ENCODE assay signal across 25 cellular contexts in the genomic region with DNA sequence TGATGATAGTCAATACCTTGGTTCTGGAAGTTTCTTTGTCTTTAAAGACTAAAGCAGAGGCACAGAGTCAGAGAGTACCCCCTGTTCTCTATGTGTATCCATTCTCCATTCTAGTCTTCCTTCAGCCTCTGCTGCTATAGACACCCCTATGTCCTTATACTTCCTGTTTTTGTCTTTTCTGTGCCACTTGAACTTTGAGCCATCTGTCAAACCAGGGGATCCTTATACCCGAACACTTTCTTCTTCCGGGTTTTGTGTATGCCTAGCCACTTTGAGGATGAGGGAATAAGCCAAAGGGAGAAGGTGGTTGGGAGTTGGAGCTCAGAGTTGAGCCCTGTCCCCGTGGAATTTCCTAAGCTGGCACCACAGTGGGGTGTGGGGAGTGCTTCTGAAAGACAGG.
DNase-seq lines count a peak whose midpoint lies in the region; ATAC-seq and TF ChIP-seq lines count a peak whose summit lies in the region.
"Had no signal": no experiment of that assay in that cellular context is flagged by ENCODE, and none has a peak within 500 bp of the region (broad histone marks: within the 10 kb centered on the region; RNA-seq: fewer than 3 reads in every experiment).

No MANE protein-coding gene starts in this region.

- H3K4me1 Mint-ChIP-seq in activated naive CD4-positive, alpha-beta T cell treated with anti-CD3 and anti-CD28 coated beads, Interleukin-2, amount 10 ng/mL, durations not matched to agents 7 days and 5 days: peaks cover 82% of the 10 kb centered on the region
- H3K4me1 Mint-ChIP-seq in T-helper 17 cell: peaks cover 42% of the 10 kb centered on the region
- peaks cover 38 to 87% (median 70%) of the 10 kb centered on the region in 4 donors for H3K4me1 Mint-ChIP-seq in naive thymus-derived CD8-positive, alpha-beta T cell
- no peaks in the 10 kb centered on the region for H3K4me1 Mint-ChIP-seq in WTC11
- H3K4me1 Mint-ChIP-seq: H9 had no signal

- CTCF ChIA-PET in activated naive CD4-positive, alpha-beta T cell treated with anti-CD3 and anti-CD28 coated beads, Interleukin-2, amount 10 ng/mL, durations not matched to agents 7 days and 5 days (lab: Charles Lee): interaction anchor here (0.6 to 0.9 kb wide), 2 partner anchors 35 to 145 kb away, joined by 3 read pairs; no protein-coding TSS in a partner anchor
- CTCF ChIA-PET in WTC11 (lab: Charles Lee): no interaction called here

- peak overlapping the region; percentile 29; the same call in 1 of the 2 replicates for H3K4me2 ChIP-seq in KMS-11

- ATAC-seq in T-helper 17 cell (no peak), WTC11 (no peak), GM21717 (IDR thresholded peaks at IDR 0.05; ENCODE audit: unreplicated experiment) (no peak)
- no peak for ATAC-seq in naive thymus-derived CD8-positive, alpha-beta T cell
- ATAC-seq: activated CD4-positive, CD25-positive, alpha-beta regulatory T cell treated with anti-CD3 and anti-CD28 coated beads, Interleukin-2, amount 50 U/mL, for 24 hours; lower lobe of right lung; upper lobe of right lung had no signal

- peak overlapping the region; percentile 21; the same call in 1 of the 2 replicates for H3K27ac ChIP-seq in KMS-11
- H3K27ac ChIP-seq: lower lobe of right lung, upper lobe of right lung had no signal

- no peaks in the 10 kb centered on the region for H3K27me3 ChIP-seq in KMS-11 (ENCODE audit: insufficient read depth, low read depth)
- H3K27me3 ChIP-seq: spleen, upper lobe of right lung had no signal

- H3K79me2 ChIP-seq in KMS-11 (ENCODE audit: insufficient read depth, low read depth): no peaks in the 10 kb centered on the region; the same call in 1 of the 2 replicates

- H3K36me3 Mint-ChIP-seq in activated naive CD4-positive, alpha-beta T cell treated with anti-CD3 and anti-CD28 coated beads, Interleukin-2, amount 10 ng/mL, durations not matched to agents 7 days and 5 days: peaks cover 25% of the 10 kb centered on the region
- H3K36me3 Mint-ChIP-seq in T-helper 17 cell (ENCODE audit: low read depth) (no peaks in the 10 kb centered on the region), WTC11 (no peaks in the 10 kb centered on the region)
- H3K36me3 Mint-ChIP-seq in naive thymus-derived CD8-positive, alpha-beta T cell: peaks cover 0 to 4% (median 0%) of the 10 kb centered on the region in 3 donors

- H3K9me3 Mint-ChIP-seq in activated naive CD4-positive, alpha-beta T cell treated with anti-CD3 and anti-CD28 coated beads, Interleukin-2, amount 10 ng/mL, durations not matched to agents 7 days and 5 days: peaks cover 16% of the 10 kb centered on the region
- H3K9me3 Mint-ChIP-seq in naive thymus-derived CD8-positive, alpha-beta T cell: peaks cover 0 to 8% (median 3%) of the 10 kb centered on the region in 9 donors
- peaks cover 11% of the 10 kb centered on the region for H3K9me3 Mint-ChIP-seq in WTC11
- H3K9me3 Mint-ChIP-seq: central memory CD8-positive, alpha-beta T cell had no signal

- no peak overlapping the region for H3K4me3 Mint-ChIP-seq in activated naive CD4-positive, alpha-beta T cell treated with anti-CD3 and anti-CD28 coated beads, Interleukin-2, amount 10 ng/mL, durations not matched to agents 7 days and 5 days
- H3K4me3 Mint-ChIP-seq in T-helper 17 cell (no peak overlapping the region), WTC11 (no peak overlapping the region)
- H3K4me3 Mint-ChIP-seq in naive thymus-derived CD8-positive, alpha-beta T cell: peak overlapping the region in 8 of 10 donors; percentile 1 to 72 (median 54)
- H3K4me3 Mint-ChIP-seq: central memory CD8-positive, alpha-beta T cell; H9; T-helper 1 cell treated with Interleukin-12 subunit alpha and Interleukin-12 subunit beta and Interleukin-4 antibody, amounts not matched to agents 30 μg/mL and 1 μg/mL, for 36 hours had no signal

- H3K4me1 ChIP-seq in KMS-11 (ENCODE audit: low read depth, poor library complexity, severe bottlenecking): peaks cover 88% of the 10 kb centered on the region

- no peak for TF ChIP-seq CTCF in KMS-11 (conservative IDR thresholded peaks at IDR 0.05; ENCODE audit: low read depth, low read length)
- TF ChIP-seq CTCF in WTC11 (IDR thresholded peaks at IDR 0.05): no peak

- peak overlapping the region; percentile 77 for H3K27ac Mint-ChIP-seq in activated naive CD4-positive, alpha-beta T cell treated with anti-CD3 and anti-CD28 coated beads, Interleukin-2, amount 10 ng/mL, durations not matched to agents 7 days and 5 days
- H3K27ac Mint-ChIP-seq in T-helper 17 cell: peak overlapping the region; percentile 8
- H3K27ac Mint-ChIP-seq in naive thymus-derived CD8-positive, alpha-beta T cell: peak overlapping the region; percentile 72 to 96 (median 91)
- H3K27ac Mint-ChIP-seq in WTC11: no peak overlapping the region
- H3K27ac Mint-ChIP-seq: T-helper 1 cell treated with Interleukin-12 subunit alpha and Interleukin-12 subunit beta and Interleukin-4 antibody, amounts not matched to agents 30 μg/mL and 1 μg/mL, for 36 hours had no signal

- H3K36me3 ChIP-seq in KMS-11 (ENCODE audit: insufficient read depth): no peaks in the 10 kb centered on the region
- H3K36me3 ChIP-seq: lower lobe of right lung, spleen, upper lobe of right lung had no signal

- no peaks in the 10 kb centered on the region for H3K9me3 ChIP-seq in T-helper 17 cell (ENCODE audit: control insufficient read depth, low read length, poor library complexity, severe bottlenecking)
- H3K9me3 ChIP-seq: lower lobe of right lung, upper lobe of right lung had no signal

- no peaks in the 10 kb centered on the region for H3K27me3 Mint-ChIP-seq in activated naive CD4-positive, alpha-beta T cell treated with anti-CD3 and anti-CD28 coated beads, Interleukin-2, amount 10 ng/mL, durations not matched to agents 7 days and 5 days
- H3K27me3 Mint-ChIP-seq in T-helper 17 cell (no peaks in the 10 kb centered on the region), WTC11 (ENCODE audit: low read depth) (no peaks in the 10 kb centered on the region; the same call in 1 of the 2 replicates)
- no peaks in the 10 kb centered on the region for H3K27me3 Mint-ChIP-seq in naive thymus-derived CD8-positive, alpha-beta T cell

- POLR2A ChIA-PET in naive thymus-derived CD8-positive, alpha-beta T cell (lab: Charles Lee): interaction anchor here (0.6 to 6.1 kb wide), 4 partner anchors 11 to 61 kb away, joined by 4 to 66 read pairs (median 6); a partner anchor contains a TSS
- POLR2A ChIA-PET in WTC11 (lab: Charles Lee): no interaction called here

- DNase-seq in activated naive CD4-positive, alpha-beta T cell treated with anti-CD3 and anti-CD28 coated beads, Interleukin-2, amount 10 ng/mL, durations not matched to agents 7 days and 5 days: no peak
- no peak for DNase-seq in activated naive CD4-positive, alpha-beta T cell treated with anti-CD3 and anti-CD28 coated beads, Interleukin-2, amount 50 U/mL, for 16 hours
- DNase-seq in T-helper 17 cell (no peak), SK-N-DZ (ENCODE audit: low spot score) (no peak), WTC11 (ENCODE audit: low spot score) (no peak)
- DNase-seq in naive thymus-derived CD8-positive, alpha-beta T cell: no peak
- DNase-seq: activated CD8-positive, alpha-beta memory T cell treated with anti-CD3 and anti-CD28 coated beads, Interleukin-2, amount 50 U/mL, for 4 hours; activated gamma-delta T cell; foreskin melanocyte; H9; hippocampal formation; Karpas-422; lower lobe of right lung; NCI-H1417 treated with DMSO at 0.1 percent for 48 hours; NCI-H526 treated with DMSO at 0.1 percent for 48 hours; nucleus accumbens; SHP77 treated with DMSO at 0.1 percent for 48 hours; spleen; stimulated activated CD4-positive, alpha-beta T cell treated with anti-CD3 and anti-CD28 coated beads, Interleukin-4, amount 100 ng/mL, for 24 hours; upper lobe of right lung had no signal

- H3K4me3 ChIP-seq in KMS-11 (IDR thresholded peaks at IDR 0.05; ENCODE audit: insufficient read depth, low read depth, low read length): no peak overlapping the region
- H3K4me3 ChIP-seq: lower lobe of right lung, spleen, upper lobe of right lung had no signal

- H4K20me1 ChIP-seq in KMS-11 (ENCODE audit: insufficient read depth): no peaks in the 10 kb centered on the region

- no peak overlapping the region for H3K9ac ChIP-seq in KMS-11

- peak overlapping the region; percentile 8; the same call in 1 of the 2 replicates for H2AFZ ChIP-seq in KMS-11 (ENCODE audit: low read depth)

TF ChIP-seq in WTC11, 78 proteins besides CTCF, POLR2A, EP300 and RAD21 (continues in another document):
- TF ChIP-seq, protein P1, sequence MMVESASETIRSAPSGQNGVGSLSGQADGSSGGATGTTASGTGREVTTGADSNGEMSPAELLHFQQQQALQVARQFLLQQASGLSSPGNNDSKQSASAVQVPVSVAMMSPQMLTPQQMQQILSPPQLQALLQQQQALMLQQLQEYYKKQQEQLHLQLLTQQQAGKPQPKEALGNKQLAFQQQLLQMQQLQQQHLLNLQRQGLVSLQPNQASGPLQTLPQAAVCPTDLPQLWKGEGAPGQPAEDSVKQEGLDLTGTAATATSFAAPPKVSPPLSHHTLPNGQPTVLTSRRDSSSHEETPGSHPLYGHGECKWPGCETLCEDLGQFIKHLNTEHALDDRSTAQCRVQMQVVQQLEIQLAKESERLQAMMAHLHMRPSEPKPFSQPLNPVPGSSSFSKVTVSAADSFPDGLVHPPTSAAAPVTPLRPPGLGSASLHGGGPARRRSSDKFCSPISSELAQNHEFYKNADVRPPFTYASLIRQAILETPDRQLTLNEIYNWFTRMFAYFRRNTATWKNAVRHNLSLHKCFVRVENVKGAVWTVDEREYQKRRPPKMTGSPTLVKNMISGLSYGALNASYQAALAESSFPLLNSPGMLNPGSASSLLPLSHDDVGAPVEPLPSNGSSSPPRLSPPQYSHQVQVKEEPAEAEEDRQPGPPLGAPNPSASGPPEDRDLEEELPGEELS (CRISPR knock-in tag; IDR thresholded peaks at IDR 0.05): no peak
- TF ChIP-seq SOX15 (CRISPR knock-in tag; IDR thresholded peaks at IDR 0.05) (no peak), ZNF121 (CRISPR knock-in tag; IDR thresholded peaks at IDR 0.05) (no peak), ETV6 (CRISPR knock-in tag; IDR thresholded peaks at IDR 0.05) (no peak), EMX1 (CRISPR knock-in tag; IDR thresholded peaks at IDR 0.05) (no peak)

Comparison
In these comparisons a context has a peak if more than half of its experiments do, and no peak if none do; other contexts are left out.
1. H3K4me3 Mint-ChIP-seq: peak in naive thymus-derived CD8-positive, alpha-beta T cell (8 of 10); none in activated naive CD4-positive, alpha-beta T cell treated with anti-CD3 and anti-CD28 coated beads, Interleukin-2, amount 10 ng/mL, durations not matched to agents 7 days and 5 days (single experiment), T-helper 17 cell (single experiment) and WTC11 (single experiment).